ENCODE assay signal across 24 cellular contexts in the genomic region with DNA sequence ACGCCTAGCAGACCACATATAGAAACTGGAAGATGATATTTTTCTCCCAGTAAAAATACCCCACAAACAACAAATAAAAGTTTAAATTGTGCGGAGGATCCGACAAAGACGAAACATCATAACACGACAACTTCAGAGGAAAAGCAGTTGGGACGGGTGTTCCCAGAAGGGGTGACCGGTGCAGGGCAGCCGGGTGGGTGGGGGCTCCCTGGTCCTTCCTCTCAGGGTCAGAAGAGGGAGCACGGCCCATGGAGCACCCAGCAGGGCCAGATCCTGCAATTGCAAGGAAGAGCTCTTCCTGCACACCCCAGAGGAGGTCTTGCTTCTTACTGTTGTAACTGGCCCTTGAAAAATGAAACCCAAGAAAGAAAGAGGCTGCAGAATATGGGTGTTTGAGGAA.
"Had no signal": no experiment of that assay in that cellular context is flagged by ENCODE, and none has a peak within 500 bp of the region (broad histone marks: within the 10 kb centered on the region; RNA-seq: fewer than 3 reads in every experiment).

No MANE protein-coding gene starts in this region.

- H3K36me3 Mint-ChIP-seq: immature natural killer cell; naive thymus-derived CD8-positive, alpha-beta T cell; stimulated activated memory B cell treated with anti-CD40 and anti-IgM and Interleukin-4, amounts not matched to agents 10 μg/mL and 1 μg/mL and 100 μg/mL, for 72 hours; type B pancreatic cell had no signal

- H3K27me3 Mint-ChIP-seq: stimulated activated memory B cell treated with anti-CD40 and anti-IgM and Interleukin-4, amounts not matched to agents 10 μg/mL and 1 μg/mL and 100 μg/mL, for 72 hours had no signal

- H3K4me1 Mint-ChIP-seq: immature natural killer cell; naive thymus-derived CD8-positive, alpha-beta T cell; nephron; stimulated activated memory B cell treated with anti-CD40 and anti-IgM and Interleukin-4, amounts not matched to agents 10 μg/mL and 1 μg/mL and 100 μg/mL, for 72 hours; stimulated activated naive CD8-positive, alpha-beta T cell treated with anti-CD3 and anti-CD28 coated beads, Interleukin-15, amount 100 ng/mL, for 72 hours had no signal

- H3K36me3 ChIP-seq: left lung, ovary, right atrium auricular region, right lobe of liver, tibial nerve, uterus had no signal

- DNase-seq: immature natural killer cell; kidney; left colon; naive thymus-derived CD8-positive, alpha-beta T cell; ovary; right lobe of liver; stimulated activated CD4-positive, alpha-beta T cell treated with anti-CD3 and anti-CD28 coated beads, Interleukin-1b, Interleukin-23, amount 100 ng/mL, for 48 hours; stimulated activated CD4-positive, alpha-beta T cell treated with anti-CD3 and anti-CD28 coated beads, Interleukin-2, amount 100 ng/mL, for 48 hours; stimulated activated CD4-positive, alpha-beta T cell treated with anti-CD3 and anti-CD28 coated beads, Interleukin-4, amount 100 ng/mL, for 4 hours; stimulated activated CD8-positive, alpha-beta memory T cell treated with anti-CD3 and anti-CD28 coated beads, Interleukin-4, amount 100 ng/mL, for 48 hours; stimulated activated naive CD4-positive, alpha-beta T cell treated with Interleukin-2 at 50 U/mL for 16 hours; stimulated activated naive CD8-positive, alpha-beta T cell treated with anti-CD3 and anti-CD28 coated beads, Interleukin-15, amount 100 ng/mL, for 72 hours; substantia nigra; uterus had no signal

- H3K27ac Mint-ChIP-seq: immature natural killer cell; progenitor cell of endocrine pancreas; stimulated activated memory B cell treated with anti-CD40 and anti-IgM and Interleukin-4, amounts not matched to agents 10 μg/mL and 1 μg/mL and 100 μg/mL, for 72 hours; stimulated activated naive CD8-positive, alpha-beta T cell treated with anti-CD3 and anti-CD28 coated beads, Interleukin-15, amount 100 ng/mL, for 72 hours; type B pancreatic cell had no signal

- H3K4me1 ChIP-seq: left lung, right atrium auricular region, right lobe of liver, tibial nerve, uterus had no signal

- H3K9me3 ChIP-seq: left lung, ovary, right atrium auricular region, right lobe of liver, tibial nerve, uterus had no signal

- H3K27ac ChIP-seq: left lung, ovary, right atrium auricular region, right lobe of liver, tibial nerve, uterus had no signal

- H3K27me3 ChIP-seq: ovary, right atrium auricular region, right lobe of liver, tibial nerve, uterus had no signal

- H3K9me3 Mint-ChIP-seq: immature natural killer cell; naive thymus-derived CD8-positive, alpha-beta T cell; nephron; stimulated activated memory B cell treated with anti-CD40 and anti-IgM and Interleukin-4, amounts not matched to agents 10 μg/mL and 1 μg/mL and 100 μg/mL, for 72 hours; stimulated activated naive CD8-positive, alpha-beta T cell treated with anti-CD3 and anti-CD28 coated beads, Interleukin-15, amount 100 ng/mL, for 72 hours; type B pancreatic cell had no signal

- H3K4me3 ChIP-seq: left lung, lung, ovary, right atrium auricular region, right lobe of liver, smooth muscle cell, tibial nerve, uterus had no signal

- H3K4me2 ChIP-seq: smooth muscle cell had no signal

- ATAC-seq: left colon; left lung; naive thymus-derived CD8-positive, alpha-beta T cell; right lobe of liver; stimulated activated memory B cell treated with anti-CD40 and anti-IgM and Interleukin-4, amounts not matched to agents 10 μg/mL and 1 μg/mL and 100 μg/mL, for 72 hours; stimulated activated naive CD8-positive, alpha-beta T cell treated with anti-CD3 and anti-CD28 coated beads, Interleukin-15, amount 100 ng/mL, for 72 hours had no signal

- FAIRE-seq: islet of Langerhans, kidney had no signal

- H3K4me3 Mint-ChIP-seq: immature natural killer cell; nephron; stimulated activated memory B cell treated with anti-CD40 and anti-IgM and Interleukin-4, amounts not matched to agents 10 μg/mL and 1 μg/mL and 100 μg/mL, for 72 hours; stimulated activated naive CD8-positive, alpha-beta T cell treated with anti-CD3 and anti-CD28 coated beads, Interleukin-15, amount 100 ng/mL, for 72 hours; type B pancreatic cell had no signal
